ENCODE assay signal across 8 cellular contexts in the genomic region with DNA sequence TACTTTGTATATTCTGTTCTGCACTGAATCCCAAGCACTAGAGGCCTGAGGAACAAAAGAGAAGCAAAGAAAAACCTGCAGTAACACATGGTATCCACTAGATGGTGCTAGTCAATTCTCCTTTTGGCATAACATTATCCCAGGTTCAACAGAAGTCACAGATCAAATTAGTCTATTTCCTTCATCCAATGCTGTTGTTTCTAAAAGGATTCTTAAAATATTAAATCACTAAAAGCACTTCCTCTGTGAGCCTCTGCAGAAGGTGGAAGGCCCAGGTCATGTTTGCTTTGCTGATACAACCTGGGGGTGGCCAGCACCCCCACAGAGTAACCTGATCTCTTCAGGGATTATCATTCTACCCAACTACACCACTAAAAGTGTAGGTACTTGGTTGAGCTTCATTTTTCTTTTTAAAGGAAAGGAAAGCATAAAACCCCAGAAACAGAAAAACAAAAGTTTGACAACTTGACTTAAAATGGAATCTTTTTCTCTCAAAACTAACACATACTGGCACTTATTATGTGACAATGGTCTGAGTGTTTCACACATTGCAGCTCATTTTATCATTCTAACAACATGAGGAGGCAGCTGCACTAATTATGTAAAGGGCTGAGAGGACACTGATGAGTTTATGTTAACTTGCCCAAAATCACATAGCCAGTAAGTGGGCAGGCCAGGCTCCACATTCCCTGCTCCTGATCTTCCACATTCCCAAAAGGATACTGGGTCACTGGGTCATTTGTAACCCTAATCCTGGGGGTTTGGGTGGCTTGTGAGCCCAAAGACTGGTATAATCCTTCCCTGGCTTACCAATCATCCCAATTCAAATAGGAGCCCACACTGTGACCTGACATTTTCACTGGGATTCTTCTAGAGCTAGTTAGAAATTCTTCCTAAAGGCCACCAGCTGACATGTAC.
DNase-seq lines count a peak whose midpoint lies in the region; ATAC-seq and TF ChIP-seq lines count a peak whose summit lies in the region.

No MANE protein-coding gene starts in this region.

- peaks cover 20% of the 10 kb centered on the region for H3K4me1 Mint-ChIP-seq in activated CD8-positive, alpha-beta T cell treated with anti-CD3 and anti-CD28 coated beads for 36 hours (ENCODE audit: low read depth)

- H3K27ac Mint-ChIP-seq in activated CD8-positive, alpha-beta T cell treated with anti-CD3 and anti-CD28 coated beads for 36 hours, result no peak overlapping the region

- CTCF ChIA-PET in activated CD8-positive, alpha-beta T cell treated with anti-CD3 and anti-CD28 coated beads for 36 hours (lab: Charles Lee), result interaction anchor here (0.8 to 4.3 kb wide), 25 partner anchors 9 to 388 kb away, joined by 3 to 20 read pairs (median 4); a partner anchor contains a TSS

- no peaks in the 10 kb centered on the region for H3K9me3 Mint-ChIP-seq in activated CD8-positive, alpha-beta T cell treated with anti-CD3 and anti-CD28 coated beads for 36 hours

- intact Hi-C loops in activated CD8-positive, alpha-beta T cell treated with anti-CD3 and anti-CD28 coated beads for 36 hours (cut with micrococcal nuclease), result no loop called here
- intact Hi-C loops in Right ventricle myocardium superior (cut with DNase I), result no loop called here

- H3K27me3 Mint-ChIP-seq in activated CD8-positive, alpha-beta T cell treated with anti-CD3 and anti-CD28 coated beads for 36 hours, result no peaks in the 10 kb centered on the region

- ATAC-seq in GM21528 (IDR thresholded peaks at IDR 0.05; ENCODE audit: low FRiP score, unreplicated experiment) (peak; percentile 67), Right ventricle myocardium superior (ENCODE audit: poor library complexity) (peak; percentile 83), HG02981 (IDR thresholded peaks at IDR 0.05; ENCODE audit: unreplicated experiment) (no peak)
- ATAC-seq in activated CD8-positive, alpha-beta T cell treated with anti-CD3 and anti-CD28 coated beads for 36 hours, result peak; percentile 75

- TF ChIP-seq CTCF in activated CD8-positive, alpha-beta T cell treated with anti-CD3 and anti-CD28 coated beads for 36 hours (IDR thresholded peaks at IDR 0.05), result peak; percentile 96

- POLR2A ChIA-PET in activated CD8-positive, alpha-beta T cell treated with anti-CD3 and anti-CD28 coated beads for 36 hours (lab: Charles Lee), result interaction anchor here (1.0 to 1.1 kb wide), 2 partner anchors 106 to 141 kb away, joined by 3 read pairs; a partner anchor contains a TSS

- H3K36me3 Mint-ChIP-seq in activated CD8-positive, alpha-beta T cell treated with anti-CD3 and anti-CD28 coated beads for 36 hours (ENCODE audit: low read depth), result peaks cover 44% of the 10 kb centered on the region

- DNase-seq in DMS 273 treated with DMSO at 0.1 percent for 48 hours (lab: John Stamatoyannopoulos, UW) (peak; percentile 45), NCI-H146 treated with DMSO at 0.1 percent for 48 hours (lab: John Stamatoyannopoulos, UW; ENCODE audit: unreplicated experiment) (peak; percentile 13), Right ventricle myocardium superior (no peak), pons (ENCODE audit: low spot score) (peak; percentile 81), UCSD-AML1 (lab: John Stamatoyannopoulos, UW; ENCODE audit: unreplicated experiment) (no peak)
- no peak for DNase-seq in activated CD8-positive, alpha-beta T cell treated with anti-CD3 and anti-CD28 coated beads for 36 hours

- no peak overlapping the region for H3K4me3 Mint-ChIP-seq in activated CD8-positive, alpha-beta T cell treated with anti-CD3 and anti-CD28 coated beads for 36 hours

Comparison
In these comparisons a context has a peak if more than half of its experiments do, and no peak if none do; other contexts are left out.
1. DNase-seq: peak in DMS 273 treated with DMSO at 0.1 percent for 48 hours (single experiment), NCI-H146 treated with DMSO at 0.1 percent for 48 hours (single experiment) and pons (single experiment); none in activated CD8-positive, alpha-beta T cell treated with anti-CD3 and anti-CD28 coated beads for 36 hours (single experiment), Right ventricle myocardium superior (single experiment) and UCSD-AML1 (single experiment).